In the genomic region with DNA sequence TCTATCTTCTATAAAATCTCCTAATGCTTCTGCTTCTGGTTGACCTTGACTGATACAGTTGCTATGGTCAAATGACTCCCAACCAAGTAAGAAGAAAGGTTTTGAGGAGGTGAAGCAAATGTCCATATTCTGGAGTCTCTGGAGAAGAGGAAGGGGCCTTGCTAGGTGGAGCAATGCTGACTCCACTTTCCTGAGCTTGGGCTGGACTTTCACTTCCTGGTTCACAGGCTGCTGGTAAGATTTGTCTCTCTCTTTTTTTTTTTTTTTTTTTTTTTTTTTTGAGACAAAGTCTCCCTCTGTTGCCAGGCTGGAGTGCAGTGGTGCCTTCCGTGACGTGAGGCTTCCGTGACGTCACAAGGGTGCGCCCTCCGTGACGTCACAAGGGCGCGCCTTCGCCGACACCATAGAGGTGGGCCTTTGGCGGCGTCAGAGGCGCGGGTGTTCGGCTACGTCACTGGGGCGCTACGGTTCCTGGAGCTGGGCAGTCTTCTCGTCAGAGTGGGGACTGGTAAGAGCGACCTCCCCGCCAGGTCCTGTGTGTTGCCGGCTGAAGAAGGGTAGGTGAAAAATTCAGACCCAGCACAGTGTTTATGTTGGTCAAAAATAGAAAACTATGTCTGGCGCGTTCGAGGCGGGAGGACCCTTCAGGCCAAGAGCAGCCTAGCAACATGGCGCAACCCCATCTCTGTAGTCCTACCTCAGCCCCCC, we compare ENCODE assay signal across 8 cellular contexts.
DNase-seq lines count a peak whose midpoint lies in the region; ATAC-seq and TF ChIP-seq lines count a peak whose summit lies in the region.
"Not testable (repeated sequence)": the region's sequence is repeated elsewhere in the genome, so short reads cannot be mapped to it uniquely, and the experiment has no call there.

No MANE protein-coding gene starts in this region.

- H3K27me3 ChIP-seq in right atrium auricular region, upper lobe of left lung: not testable (repeated sequence)

- not testable (repeated sequence) for H3K36me3 Mint-ChIP-seq in progenitor cell of endocrine pancreas (ENCODE audit: insufficient read depth)

- H3K9me3 ChIP-seq in right atrium auricular region, upper lobe of left lung: not testable (repeated sequence)

- not testable (repeated sequence) for H3K4me1 Mint-ChIP-seq in progenitor cell of endocrine pancreas (ENCODE audit: low read depth)

- peak in 1 of 4 donors; percentile 58 for TF ChIP-seq EP300 in upper lobe of left lung (IDR thresholded peaks at IDR 0.05)

- in situ Hi-C loops in GM13977 (cut with MboI; ENCODE audit: low pct_unique_long_range_greater_than_20kb, low sequenced_read_pairs, unreplicated experiment); astrocyte of the cerebellum (cut with HindIII; ENCODE audit: low sequenced_read_pairs): not testable (repeated sequence)

- peaks cover 11% of the 10 kb centered on the region for H3K27me3 Mint-ChIP-seq in progenitor cell of endocrine pancreas

- ATAC-seq in HG02840 (IDR thresholded peaks at IDR 0.05; ENCODE audit: low FRiP score, unreplicated experiment) (peak; percentile 97), upper lobe of left lung (ENCODE audit: low FRiP score in 2 of 2) (peak; percentile 97 to 99)

- peak; percentile 80 for DNase-seq in GM13977 (ENCODE audit: low spot score)
- DNase-seq in NCI-H1417 treated with DMSO at 0.1 percent for 48 hours (lab: John Stamatoyannopoulos, UW), result peak; percentile 43
- peak; percentile 96 for DNase-seq in T1000 (lab: John Stamatoyannopoulos, UW)
- DNase-seq in astrocyte of the cerebellum (ENCODE audit: low read depth), result peak; percentile 83
- DNase-seq in right atrium auricular region (ENCODE audit: low spot score), result peak; percentile 97
- DNase-seq in progenitor cell of endocrine pancreas (ENCODE audit: low spot score, unreplicated experiment), result peak; percentile 97
- peak; percentile 92 to 99 for DNase-seq in upper lobe of left lung

- not testable (repeated sequence) for TF ChIP-seq CTCF in GM13977 (IDR thresholded peaks at IDR 0.05; ENCODE audit: extremely low read depth, insufficient read depth, missing control alignments); astrocyte of the cerebellum (IDR thresholded peaks at IDR 0.05; ENCODE audit: low read depth, low read length, missing control alignments); right atrium auricular region (IDR thresholded peaks at IDR 0.05)
- TF ChIP-seq CTCF in progenitor cell of endocrine pancreas (IDR thresholded peaks at IDR 0.05; ENCODE audit: unreplicated experiment), result peak; percentile 19
- peak in 4 of 6 experiments; percentile 34 to 48 (median 40) for TF ChIP-seq CTCF in upper lobe of left lung (IDR thresholded peaks at IDR 0.05)

- H3K27ac ChIP-seq in right atrium auricular region, result peak overlapping the region; percentile 72 to 87
- H3K27ac ChIP-seq in upper lobe of left lung, result peak overlapping the region; percentile 81 to 88 (median 85)

- H3K27ac Mint-ChIP-seq in progenitor cell of endocrine pancreas, result peak overlapping the region; percentile 100

- not testable (repeated sequence) for H3K36me3 ChIP-seq in right atrium auricular region, upper lobe of left lung

- peak overlapping the region; percentile 51 for H3K4me3 ChIP-seq in astrocyte of the cerebellum (ENCODE audit: low read depth, low read length)
- H3K4me3 ChIP-seq in right atrium auricular region, result peak overlapping the region; percentile 62 to 63
- peak overlapping the region in 3 of 4 donors; percentile 52 to 57 (median 54) for H3K4me3 ChIP-seq in upper lobe of left lung

- H3K4me3 Mint-ChIP-seq in progenitor cell of endocrine pancreas (ENCODE audit: low read depth), result peak overlapping the region; percentile 98

- 1 to 32% methylated on average over 21 to 22 of the region's 28 CpGs for WGBS in upper lobe of left lung, 2 donors

- not testable (repeated sequence) for H3K4me1 ChIP-seq in right atrium auricular region, upper lobe of left lung

- H3K9me3 Mint-ChIP-seq in progenitor cell of endocrine pancreas (ENCODE audit: low read depth), result not testable (repeated sequence)

- TF ChIP-seq POLR2A in upper lobe of left lung (IDR thresholded peaks at IDR 0.05), result peak; percentile 61 to 83 (median 71)

Comparison
In these comparisons a context has a peak if more than half of its experiments do, and no peak if none do; other contexts are left out.
1. Peak in every context shown above with its lines: DNase-seq, ATAC-seq, H3K4me3 ChIP-seq and H3K27ac ChIP-seq.
2. DNase-seq: peak in every context shown above with its lines; median percentile 97 in right atrium auricular region; 97 in progenitor cell of endocrine pancreas; 96 in T1000; 96 in upper lobe of left lung; 83 in astrocyte of the cerebellum; 80 in GM13977; 43 in NCI-H1417 treated with DMSO at 0.1 percent for 48 hours.